Comparison of ENCODE assay signal across 10 cellular contexts in the genomic region with DNA sequence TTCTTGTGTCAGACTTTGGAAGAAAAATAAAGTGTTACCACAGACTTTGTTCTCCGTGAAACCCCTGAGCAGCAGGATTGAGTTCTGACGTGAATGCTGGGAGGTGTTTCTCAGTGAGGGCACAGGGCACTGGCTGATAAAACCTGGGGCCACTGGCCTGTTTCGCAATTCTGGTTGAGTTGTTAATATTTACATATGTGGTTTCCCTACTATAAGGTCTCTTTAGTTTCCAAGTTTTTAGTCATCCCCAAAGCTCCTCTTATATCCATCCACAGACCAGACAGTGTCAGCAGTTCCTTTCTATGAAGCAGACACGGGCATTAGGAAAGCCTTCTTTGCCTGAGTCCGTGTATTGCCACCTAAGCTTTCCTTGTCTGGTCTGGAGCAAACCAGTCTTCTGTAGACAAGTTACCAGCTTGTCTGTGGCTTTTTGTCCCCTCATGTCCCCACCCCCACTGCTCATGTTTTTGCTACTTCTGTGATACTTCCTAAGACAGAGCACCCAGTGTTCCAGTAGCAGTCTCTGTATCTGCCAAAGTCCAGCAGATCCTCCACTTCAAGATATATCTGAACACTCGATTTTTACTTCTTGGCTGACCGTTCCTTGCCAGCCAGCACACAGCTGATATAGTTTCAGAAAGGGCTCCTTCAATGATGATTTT. TPM values are rescaled to one million over a fixed set of nuclear protein-coding genes. Genes with fewer than 3 reads are reported as not detected.
DNase-seq lines count a peak whose midpoint lies in the region; ATAC-seq, FAIRE-seq and TF ChIP-seq lines count a peak whose summit lies in the region.
"Had no signal": no experiment of that assay in that cellular context is flagged by ENCODE, and none has a peak within 500 bp of the region (broad histone marks: within the 10 kb centered on the region; RNA-seq: fewer than 3 reads in every experiment).

No MANE protein-coding gene starts in this region.

- peak overlapping the region in 2 of 3 experiments; percentile 25 to 40; a peak in 2 of 6 replicates for H3K4me3 ChIP-seq in HepG2 (replicated peaks in 1 of 3; ENCODE audit: insufficient read depth in 1 of 3, low read depth in 2 of 3, low read length in 3 of 3)

- peaks cover 7 to 39% of the 10 kb centered on the region in 2 experiments; a peak in 4 of 5 replicates for H3K36me3 ChIP-seq in HepG2 (replicated peaks in 1 of 2; ENCODE audit: control insufficient read depth in 1 of 2, insufficient read depth in 2 of 2, low read length in 2 of 2)

- H3K79me2 ChIP-seq in HepG2 (ENCODE audit: insufficient read depth, low read length), result no peaks in the 10 kb centered on the region

- intact Hi-C loops in HepG2 (cut with micrococcal nuclease; ENCODE audit: unreplicated experiment), result loop anchor here (1.0 to 2.0 kb wide), 5 partner anchors 30 to 146 kb away; partner anchors contain the start of genes ACO1, NDUFB6 and RIGI

- WGBS in HepG2 (ENCODE audit: low lambda C conversion rate), result 2% methylated on average over 7 of the region's 7 CpGs

- H3K27ac ChIP-seq in HepG2 (ENCODE audit: extremely low read length, insufficient read depth, low read length), result peak overlapping the region; percentile 88

- no peaks in the 10 kb centered on the region for H4K20me1 ChIP-seq in HepG2 (ENCODE audit: insufficient read depth, low read length)

- no peak for TF ChIP-seq RAD21 in HepG2 (CRISPR knock-in tag; IDR thresholded peaks at IDR 0.05)

- TF ChIP-seq CTCF in HepG2 (CRISPR knock-in tag; IDR thresholded peaks at IDR 0.05), result no peak

- TF ChIP-seq POLR2A in HepG2 (IDR thresholded peaks at IDR 0.05; ENCODE audit: insufficient read depth in 1 of 2, low read depth in 2 of 2, low read length in 2 of 2), result peak in 1 of 2 experiments; percentile 27; a peak in 1 of 4 replicates

- peak overlapping the region; percentile 58 for H3K9ac ChIP-seq in HepG2 (ENCODE audit: insufficient read depth, low read depth, low read length)

- CTCF ChIA-PET in HepG2 (lab: Yijun Ruan, JAX; ENCODE audit: low intra/inter-chr PET ratio, low total read pairs), result no interaction called here

- ATAC-seq in HG02678 (IDR thresholded peaks at IDR 0.05; ENCODE audit: unreplicated experiment), result peak; percentile 68
- ATAC-seq in HepG2, result peak; percentile 96
- ATAC-seq: HCT116 had no signal

- BruUV-seq in HepG2 (replicated peaks; lab: Mats Ljungman, UMichigan), result TSS peak; percentile 44

- POLR2A ChIA-PET in HepG2 (lab: Yijun Ruan, JAX), result interaction anchor here (0.6 to 2.6 kb wide), 9 partner anchors 9 to 598 kb away, joined by 3 to 20 read pairs (median 4); partner anchors contain the start of genes ACO1, DNAJA1 and RIGI

- peak; percentile 93 for FAIRE-seq in HepG2 (lab: Jason Lieb, UNC)

- peak in 1 of 2 experiments; percentile 81; a peak in 3 of 4 replicates for TF ChIP-seq EP300 in HepG2 (IDR thresholded peaks at IDR 0.05; ENCODE audit: low read depth in 2 of 2, low read length in 2 of 2)
- no peak for TF ChIP-seq EP300 in HepG2 (CRISPR knock-in tag; IDR thresholded peaks at IDR 0.05; ENCODE audit: borderline replicate concordance)

- H3K9me3 ChIP-seq in HepG2 (ENCODE audit: low read length), result no peaks in the 10 kb centered on the region

- H3K27me3 ChIP-seq in HepG2 (ENCODE audit: control insufficient read depth in 1 of 2, insufficient read depth in 2 of 2, low read length in 2 of 2), result no peaks in the 10 kb centered on the region

- DNase-seq in AG08396 (ENCODE audit: low spot score) (peak; percentile 56), anterior cingulate cortex (lab: John Stamatoyannopoulos, UW) (peak in 30 of 58 donors; percentile 3 to 56 (median 26)), HepG2 (ENCODE audit: low spot score) (peak; percentile 92), NCI-H526 (lab: John Stamatoyannopoulos, UW) (no peak), NAMALWA (ENCODE audit: low spot score) (no peak)
- no peak for DNase-seq in activated CD8-positive, alpha-beta memory T cell treated with anti-CD3 and anti-CD28 coated beads, Interleukin-2, amount 50 U/mL, for 4 hours
- no peak for DNase-seq in activated naive CD4-positive, alpha-beta T cell treated with anti-CD3 and anti-CD28 coated beads, Interleukin-2, amount 50 U/mL, for 16 hours
- DNase-seq: stimulated activated CD4-positive, alpha-beta T cell treated with anti-CD3 and anti-CD28 coated beads, Interleukin-4, amount 100 ng/mL, for 4 hours had no signal

- H2AFZ ChIP-seq in HepG2 (ENCODE audit: low read length), result peak overlapping the region; percentile 11

- H3K4me2 ChIP-seq in HepG2 (ENCODE audit: low read depth, low read length), result peak overlapping the region; percentile 96

- peaks cover 53% of the 10 kb centered on the region for H3K4me1 ChIP-seq in HepG2 (ENCODE audit: insufficient read depth, low read length)

- in situ Hi-C loops in HepG2 (cut with HindIII; ENCODE audit: extremely low pct_ligation_motif_present, low pct_unique_long_range_greater_than_20kb), result no loop called here

TF ChIP-seq in HepG2, 621 proteins besides CTCF, POLR2A, EP300 and RAD21 (continues in another document):
- TF ChIP-seq, protein P1, sequence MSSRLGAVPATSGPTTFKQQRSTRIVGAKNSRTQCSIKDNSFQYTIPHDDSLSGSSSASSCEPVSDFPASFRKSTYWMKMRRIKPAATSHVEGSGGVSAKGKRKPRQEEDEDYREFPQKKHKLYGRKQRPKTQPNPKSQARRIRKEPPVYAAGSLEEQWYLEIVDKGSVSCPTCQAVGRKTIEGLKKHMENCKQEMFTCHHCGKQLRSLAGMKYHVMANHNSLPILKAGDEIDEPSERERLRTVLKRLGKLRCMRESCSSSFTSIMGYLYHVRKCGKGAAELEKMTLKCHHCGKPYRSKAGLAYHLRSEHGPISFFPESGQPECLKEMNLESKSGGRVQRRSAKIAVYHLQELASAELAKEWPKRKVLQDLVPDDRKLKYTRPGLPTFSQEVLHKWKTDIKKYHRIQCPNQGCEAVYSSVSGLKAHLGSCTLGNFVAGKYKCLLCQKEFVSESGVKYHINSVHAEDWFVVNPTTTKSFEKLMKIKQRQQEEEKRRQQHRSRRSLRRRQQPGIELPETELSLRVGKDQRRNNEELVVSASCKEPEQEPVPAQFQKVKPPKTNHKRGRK (CRISPR knock-in tag; IDR thresholded peaks at IDR 0.05), result no peak
- TF ChIP-seq NCOA2 (CRISPR knock-in tag; IDR thresholded peaks at IDR 0.05), result peak; percentile 83
- peak; percentile 63; the same call in 1 of the 2 replicates for TF ChIP-seq CBFB (CRISPR knock-in tag; IDR thresholded peaks at IDR 0.05)
- peak; percentile 87 for TF ChIP-seq NR2F2 (IDR thresholded peaks at IDR 0.05; ENCODE audit: borderline replicate concordance, low read depth)
- TF ChIP-seq ZNF501 (CRISPR knock-in tag; IDR thresholded peaks at IDR 0.05), result no peak
- peak; percentile 44; the same call in 1 of the 2 replicates for TF ChIP-seq TGIF2 (CRISPR knock-in tag; IDR thresholded peaks at IDR 0.05)
- no peak for TF ChIP-seq ZBTB7A (CRISPR knock-in tag; IDR thresholded peaks at IDR 0.05)
- TF ChIP-seq ZNF644 (CRISPR knock-in tag; IDR thresholded peaks at IDR 0.05; ENCODE audit: low read depth), result peak; percentile 32; the same call in 1 of the 2 replicates
- TF ChIP-seq TFDP2 (CRISPR knock-in tag; IDR thresholded peaks at IDR 0.05), result no peak

RNA-seq across cellular contexts. Expression of gene ACO1, which starts 42.0 kb away (rescaled TPM):
- total RNA-seq in HepG2 (2016; rRNA removed; fragmentation: Illumina TruSeq; extraction: Trizol), result 48.2 and 68.9 TPM in 2 replicates
- total RNA-seq in HepG2 (2016; cell fraction: cytosol; rRNA removed; fragmentation: Illumina TruSeq; extraction: Trizol; ENCODE audit: low read depth), result 2.2 and 2.8 TPM in 2 replicates
- total RNA-seq in HepG2 (2016; cell fraction: insoluble cytoplasmic fraction; rRNA removed; fragmentation: Illumina TruSeq; extraction: Trizol), result 47.4 and 67.6 TPM in 2 replicates
- total RNA-seq in HepG2 (2016; cell fraction: membrane; rRNA removed; fragmentation: Illumina TruSeq; extraction: Trizol), result 12.2 and 12.8 TPM in 2 replicates
- 29.5 and 29.9 TPM in 2 replicates for total RNA-seq in HepG2 (2016; cell fraction: nucleus; rRNA removed; fragmentation: Illumina TruSeq; extraction: Trizol)
- polyA plus RNA-seq in HepG2 (2011; rRNA removed), result 18.2 and 20.1 TPM in 2 replicates
- polyA plus RNA-seq in HepG2 (2011; cell fraction: cytosol; rRNA removed), result 16.7 and 19.7 TPM in 2 replicates
- 9.5 and 11.8 TPM in 2 replicates for polyA plus RNA-seq in HepG2 (2011; cell fraction: nucleus; rRNA removed)
- polyA plus RNA-seq in HepG2 (2012), result 16.9 and 21.1 TPM in 2 replicates
- 1.9 and 2.4 TPM in 2 replicates for polyA plus RNA-seq in HepG2 (2016; cell fraction: cytosol; fragmentation: Illumina TruSeq; extraction: Trizol; ENCODE audit: low read depth)
- 48.7 and 51.7 TPM in 2 replicates for polyA plus RNA-seq in HepG2 (2016; cell fraction: insoluble cytoplasmic fraction; fragmentation: Illumina TruSeq; extraction: Trizol; ENCODE audit: low read depth)
- 5.4 and 5.5 TPM in 2 replicates for polyA plus RNA-seq in HepG2 (2016; cell fraction: membrane; fragmentation: Illumina TruSeq; extraction: Trizol; ENCODE audit: low read depth)
- polyA plus RNA-seq in HepG2 (2016; cell fraction: nucleus; fragmentation: Illumina TruSeq; extraction: Trizol; ENCODE audit: insufficient read depth, low read depth), result 19.4 and 21.0 TPM in 2 replicates
- 33.7 and 43.0 TPM in 2 replicates for polyA minus RNA-seq in HepG2 (2011; rRNA and poly(A)+ RNA removed; ENCODE audit: low replicate concordance)
- polyA minus RNA-seq in HepG2 (2011; cell fraction: cytosol; rRNA and poly(A)+ RNA removed), result 21.6 and 23.6 TPM in 2 replicates
- polyA minus RNA-seq in HepG2 (2011; cell fraction: nucleus; rRNA and poly(A)+ RNA removed), result 26.0 and 30.2 TPM in 2 replicates

Comparison
In these comparisons a context has a peak if more than half of its experiments do, and no peak if none do; other contexts are left out.
1. DNase-seq: peak in AG08396 (single experiment), anterior cingulate cortex (30 of 58) and HepG2 (single experiment); none in activated CD8-positive, alpha-beta memory T cell treated with anti-CD3 and anti-CD28 coated beads, Interleukin-2, amount 50 U/mL, for 4 hours (single experiment), activated naive CD4-positive, alpha-beta T cell treated with anti-CD3 and anti-CD28 coated beads, Interleukin-2, amount 50 U/mL, for 16 hours (single experiment), NCI-H526 (0 of 2) and NAMALWA (single experiment).